30 cellular contexts compared by ENCODE assay signal in the genomic region with DNA sequence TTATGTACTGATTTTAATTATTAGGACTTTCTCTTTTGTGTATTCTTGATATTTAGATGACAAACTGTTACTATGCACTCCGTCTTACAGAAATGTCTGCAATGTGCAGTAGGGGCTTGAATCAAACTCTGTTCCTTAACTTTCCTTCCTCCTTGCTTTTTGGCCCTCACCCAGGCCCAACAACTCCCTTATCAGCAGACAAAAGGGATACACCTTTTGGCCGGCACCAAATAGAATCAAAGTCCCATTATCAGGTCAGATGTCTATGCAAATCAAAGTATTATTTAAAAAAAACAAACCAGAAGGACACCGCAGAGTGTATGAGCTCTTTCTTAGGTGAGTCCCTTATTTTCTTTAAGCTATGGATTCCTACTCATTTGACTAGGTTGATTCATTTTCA.
"Had no signal": no experiment of that assay in that cellular context is flagged by ENCODE, and none has a peak within 500 bp of the region (broad histone marks: within the 10 kb centered on the region; RNA-seq: fewer than 3 reads in every experiment).

No MANE protein-coding gene starts in this region.

- H3K27ac ChIP-seq: adrenal gland, body of pancreas, epithelial cell of prostate, esophagus squamous epithelium, WERI-Rb-1 had no signal

- H3K36me3 ChIP-seq: adrenal gland, esophagus squamous epithelium, WERI-Rb-1 had no signal

- FAIRE-seq: colon, endometrium, endothelial cell of umbilical vein had no signal

- H3K4me1 ChIP-seq: adrenal gland, body of pancreas had no signal

- ATAC-seq: activated CD4-positive, CD25-positive, alpha-beta regulatory T cell treated with anti-CD3 and anti-CD28 coated beads, Interleukin-2, amount 50 U/mL, for 24 hours; activated CD8-positive, alpha-beta T cell treated with anti-CD3 and anti-CD28 coated beads for 36 hours; activated naive CD8-positive, alpha-beta T cell treated with anti-CD3 and anti-CD28 coated beads, Interleukin-2, amount 50 U/mL, for 24 hours; activated T-cell treated with anti-CD3 and anti-CD28 coated beads, Interleukin-2, amount 50 U/mL, for 4 hours; activated T-helper 17 cell treated with anti-CD3 and anti-CD28 coated beads, Interleukin-2, amount 50 U/mL, for 72 hours; body of pancreas; T-cell; T-helper 17 cell had no signal

- H3K27me3 ChIP-seq: adrenal gland, body of pancreas, esophagus squamous epithelium had no signal

- H3K4me3 ChIP-seq: adrenal gland, body of pancreas, esophagus squamous epithelium had no signal

- H3K9me3 ChIP-seq: adrenal gland, body of pancreas, esophagus squamous epithelium had no signal

- DNase-seq: activated B cell treated with CpG ODN at 0.5 μM for 24 hours; activated CD4-positive, alpha-beta T cell treated with anti-CD3 and anti-CD28 coated beads for 48 hours; activated CD4-positive, alpha-beta T cell treated with anti-CD3 and anti-CD28 coated beads, Interleukin-2, amount 50 U/mL, for 1 hour; activated CD4-positive, alpha-beta T cell treated with anti-CD3 and anti-CD28 coated beads, Interleukin-2, amount 50 U/mL, for 48 hours; activated CD8-positive, alpha-beta memory T cell treated with anti-CD3 and anti-CD28 coated beads for 24 hours; activated CD8-positive, alpha-beta T cell treated with anti-CD3 and anti-CD28 coated beads for 36 hours; activated effector memory CD4-positive, alpha-beta T cell treated with Interleukin-2 at 50 U/mL for 16 hours; activated naive CD4-positive, alpha-beta T cell treated with anti-CD3 and anti-CD28 coated beads for 36 hours; activated naive CD8-positive, alpha-beta T cell treated with anti-CD3 and anti-CD28 coated beads for 36 hours; activated naive CD8-positive, alpha-beta T cell treated with anti-CD3 and anti-CD28 coated beads, Interleukin-2, amount 50 U/mL, for 24 hours; activated T-cell treated with anti-CD3 and anti-CD28 coated beads, Interleukin-2, amount 50 U/mL, for 4 hours; adrenal gland; amygdala; aorta; body of pancreas; caudate nucleus; effector CD8-positive, alpha-beta T cell; esophagus squamous epithelium; foreskin melanocyte; head of caudate nucleus; T-cell; T-helper 17 cell; T1000; WERI-Rb-1 had no signal
